8 cellular contexts compared by ENCODE assay signal in the genomic region with DNA sequence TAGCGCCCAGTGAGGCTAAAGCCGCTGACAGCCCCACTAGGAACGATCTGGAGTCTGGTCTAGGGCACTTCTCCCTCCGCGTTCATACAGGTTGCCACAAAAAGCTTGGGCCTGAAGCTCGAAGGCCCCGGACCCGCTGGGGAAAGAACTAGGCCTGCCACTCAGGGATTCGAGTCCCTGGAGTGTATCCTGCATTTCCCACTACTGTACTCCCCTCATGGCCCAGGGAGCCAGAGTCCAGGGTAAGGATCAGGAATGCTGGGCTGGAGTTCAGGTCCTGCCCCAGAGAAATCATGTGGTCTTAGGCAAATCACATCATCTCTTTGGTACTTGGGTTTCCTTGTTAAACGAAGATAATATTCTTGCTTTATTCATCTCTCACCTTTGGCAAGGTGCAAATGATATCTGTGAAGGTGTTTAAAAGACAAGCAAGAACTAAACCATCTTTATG. TPM values are rescaled to one million over a fixed set of nuclear protein-coding genes. Genes with fewer than 3 reads are reported as not detected.
A peak's percentile ranks its signal among the peaks of the same experiment; 100 is the strongest.
DNase-seq lines count a peak whose midpoint lies in the region; ATAC-seq, FAIRE-seq and TF ChIP-seq lines count a peak whose summit lies in the region.

No MANE protein-coding gene starts in this region.

- H3K36me3 ChIP-seq in OCI-LY7 (ENCODE audit: insufficient read depth, low read length) (peaks cover 33% of the 10 kb centered on the region), endothelial cell of umbilical vein (ENCODE audit: control insufficient read depth in 2 of 2, extremely low read depth in 1 of 2, insufficient read depth in 2 of 2, low read length in 2 of 2) (peaks cover 0 to 6% of the 10 kb centered on the region in 2 experiments), ovary (no peaks in the 10 kb centered on the region)

- ATAC-seq in GM21529 (IDR thresholded peaks at IDR 0.05; ENCODE audit: unreplicated experiment) = no peak

- no peaks in the 10 kb centered on the region for H3K9me2 ChIP-seq in OCI-LY7 (ENCODE audit: insufficient read depth, low read length)

- TF ChIP-seq POLR2A in endothelial cell of umbilical vein (IDR thresholded peaks at IDR 0.05; ENCODE audit: low read depth, low read length) = no peak
- no peak for TF ChIP-seq POLR2A in ovary (IDR thresholded peaks at IDR 0.05)

- H3K4me3 ChIP-seq in OCI-LY7 (ENCODE audit: low read depth, low read length, poor library complexity, severe bottlenecking) = peak overlapping the region; percentile 89
- peak overlapping the region in 2 of 3 experiments; percentile 32 to 58 for H3K4me3 ChIP-seq in endothelial cell of umbilical vein (replicated peaks in 1 of 3; ENCODE audit: insufficient read depth in 1 of 3, low read depth in 1 of 3, low read length in 3 of 3)
- H3K4me3 ChIP-seq in ovary = peak overlapping the region; percentile 84

- no TSS peak for BruUV-seq in OCI-LY7 (replicated peaks; lab: Mats Ljungman, UMichigan)
- BruUV-seq in endothelial cell of umbilical vein (replicated peaks; lab: Mats Ljungman, UMichigan) = no TSS peak

- no peak for FAIRE-seq in endothelial cell of umbilical vein (lab: Jason Lieb, UNC)

- H2AFZ ChIP-seq in OCI-LY7 (ENCODE audit: low read length) = no peak overlapping the region
- no peak overlapping the region for H2AFZ ChIP-seq in endothelial cell of umbilical vein (ENCODE audit: low read depth, low read length)

- TF ChIP-seq EP300 in ovary (IDR thresholded peaks at IDR 0.05) = no peak

- POLR2A ChIA-PET in OCI-LY7 (lab: Charles Lee) = interaction anchor here (0.5 to 3.6 kb wide), 7 partner anchors 10 to 258 kb away, joined by 3 to 50 read pairs (median 5); no protein-coding TSS in a partner anchor
- POLR2A ChIA-PET in endothelial cell of umbilical vein (lab: Charles Lee) = interaction anchor here (1.3 to 2.1 kb wide), 8 partner anchors 53 to 280 kb away, joined by 3 to 16 read pairs (median 7); no protein-coding TSS in a partner anchor

- DNase-seq in GM10266 (ENCODE audit: extremely low spot score) (no peak), OCI-LY7 (ENCODE audit: low spot score) (no peak), endothelial cell of umbilical vein (ENCODE audit: low read depth, low spot score) (no peak), ovary (no peak), islet precursor cell (no peak)
- DNase-seq in NK-92 treated with Interleukin-12 subunit alpha and Interleukin-12 subunit beta, amount 100 ng/mL, for 24 hours (lab: John Stamatoyannopoulos, UW) = no peak
- DNase-seq in stimulated activated naive CD4-positive, alpha-beta T cell treated with Interleukin-2 at 50 U/mL for 16 hours (lab: John Stamatoyannopoulos, UW) = no peak

- H3K4me1 ChIP-seq in OCI-LY7 (ENCODE audit: insufficient read depth, low read length, poor library complexity, severe bottlenecking) = peaks cover 66% of the 10 kb centered on the region
- peaks cover 18% of the 10 kb centered on the region for H3K4me1 ChIP-seq in endothelial cell of umbilical vein (ENCODE audit: control insufficient read depth, extremely low read depth, insufficient read depth, low read length)
- H3K4me1 ChIP-seq in ovary (ENCODE audit: insufficient read depth) = peaks cover 16% of the 10 kb centered on the region

- intact Hi-C loops in OCI-LY7 (cut with micrococcal nuclease; ENCODE audit: unreplicated experiment) = loop anchor here (1.0 to 5.0 kb wide), 3 partner anchors 204 to 401 kb away; no protein-coding TSS in a partner anchor
- intact Hi-C loops in endothelial cell of umbilical vein (cut with micrococcal nuclease) = loop anchor here (5.0 kb wide), 1 partner anchor 416 kb away; no protein-coding TSS in a partner anchor
- intact Hi-C loops in ovary (cut with DNase I) = loop anchor here (5.0 to 10.0 kb wide), 10 partner anchors 77 to 401 kb away; no protein-coding TSS in a partner anchor

- peak overlapping the region; percentile 73 for H3K9ac ChIP-seq in endothelial cell of umbilical vein (replicated peaks; ENCODE audit: extremely low read depth, insufficient read depth, low read length)

- no peaks in the 10 kb centered on the region for H3K9me1 ChIP-seq in endothelial cell of umbilical vein (replicated peaks; ENCODE audit: control insufficient read depth, extremely low read depth, insufficient read depth, low read length)

- H3K4me2 ChIP-seq in OCI-LY7 (ENCODE audit: low read length) (peak overlapping the region; percentile 81), endothelial cell of umbilical vein (ENCODE audit: insufficient read depth, low read length) (peak overlapping the region; percentile 70)

- peak overlapping the region; percentile 84 for H3K27ac ChIP-seq in OCI-LY7 (ENCODE audit: low read depth, low read length, poor library complexity, severe bottlenecking)
- peak overlapping the region; percentile 55 for H3K27ac ChIP-seq in endothelial cell of umbilical vein (ENCODE audit: insufficient read depth, low read depth, low read length)
- H3K27ac ChIP-seq in ovary = peak overlapping the region; percentile 62 to 90

- H3K79me2 ChIP-seq in OCI-LY7 (ENCODE audit: insufficient read depth, low read depth, low read length) (peaks cover 33% of the 10 kb centered on the region), endothelial cell of umbilical vein (ENCODE audit: control insufficient read depth, insufficient read depth, low read length) (peaks cover 34% of the 10 kb centered on the region)

- TF ChIP-seq CTCF in GM10266 (IDR thresholded peaks at IDR 0.05; ENCODE audit: control insufficient read depth, insufficient read depth, low read depth, missing control alignments) (peak; percentile 38), OCI-LY7 (conservative IDR thresholded peaks at IDR 0.05; ENCODE audit: low read length) (no peak; the same call in 1 of the 2 replicates), endothelial cell of umbilical vein (IDR thresholded peaks at IDR 0.05; ENCODE audit: extremely low read depth in 1 of 2, insufficient read depth in 1 of 2, low read depth in 1 of 2, low read length in 2 of 2) (peak in 1 of 2 donors; percentile 52), ovary (IDR thresholded peaks at IDR 0.05) (peak in 2 of 3 donors; percentile 2 to 4)

- H3K27me3 ChIP-seq in endothelial cell of umbilical vein (ENCODE audit: control insufficient read depth in 2 of 2, insufficient read depth in 2 of 2, low read length in 2 of 2) (no peaks in the 10 kb centered on the region), ovary (no peaks in the 10 kb centered on the region)

- dilution Hi-C loops in endothelial cell of umbilical vein (cut with MboI; ENCODE audit: extremely low pct_ligation_motif_present, low sequenced_read_pairs) = loop anchor here (10.0 kb wide), 1 partner anchor 53 kb away; no protein-coding TSS in a partner anchor

- 3 to 10% (median 8%) methylated on average over 10 of the region's 10 CpGs for WGBS in ovary, 3 donors

- H3K9me3 ChIP-seq in OCI-LY7 (ENCODE audit: low read length) (no peaks in the 10 kb centered on the region), endothelial cell of umbilical vein (replicated peaks; ENCODE audit: control insufficient read depth, insufficient read depth, low read length) (no peaks in the 10 kb centered on the region), ovary (no peaks in the 10 kb centered on the region)

- CTCF ChIA-PET in OCI-LY7 (lab: Charles Lee; ENCODE audit: unreplicated experiment) (interaction anchor here (0.6 to 5.5 kb wide), 6 partner anchors 36 to 280 kb away, joined by 3 to 30 read pairs (median 12); no protein-coding TSS in a partner anchor), endothelial cell of umbilical vein (lab: Charles Lee) (interaction anchor here (0.6 to 12.8 kb wide), 34 partner anchors 12 to 400 kb away, joined by 3 to 240 read pairs (median 5); no protein-coding TSS in a partner anchor)

- H4K20me1 ChIP-seq in OCI-LY7 (ENCODE audit: insufficient read depth, low read length) = peaks cover 4% of the 10 kb centered on the region; the same call in 1 of the 2 replicates
- no peaks in the 10 kb centered on the region for H4K20me1 ChIP-seq in endothelial cell of umbilical vein (replicated peaks; ENCODE audit: control insufficient read depth, extremely low read depth, insufficient read depth, low read length)

TF ChIP-seq in endothelial cell of umbilical vein, 7 proteins besides CTCF, POLR2A, EP300 and RAD21:
- no peak for TF ChIP-seq POLR2AphosphoS5 (IDR thresholded peaks at IDR 0.05; ENCODE audit: insufficient read depth, low read depth, low read length)
- TF ChIP-seq FOS (IDR thresholded peaks at IDR 0.05; ENCODE audit: borderline replicate concordance, insufficient read depth, low read length) = no peak
- no peak for TF ChIP-seq JUN (IDR thresholded peaks at IDR 0.05; ENCODE audit: borderline replicate concordance, insufficient read depth, insufficient read length, low read depth)
- no peak for TF ChIP-seq EZH2 (IDR thresholded peaks at IDR 0.05; ENCODE audit: borderline replicate concordance, low read depth, low read length, severe bottlenecking)
- TF ChIP-seq GATA2 (IDR thresholded peaks at IDR 0.05; ENCODE audit: insufficient read depth, insufficient read length, low read depth, low read length) = no peak

RNA-seq across cellular contexts. Expression of gene ZFP36L2, which starts 1.4 kb away (rescaled TPM):
- 6.8 and 7.0 TPM in 2 replicates for total RNA-seq in OCI-LY7 (2014; rRNA removed; shearing (Covaris generic))
- total RNA-seq in OCI-LY7 (2022) = 37.2 and 43.8 TPM in 2 replicates
- 73.4 and 75.9 TPM in 2 replicates for total RNA-seq in endothelial cell of umbilical vein
- polyA plus RNA-seq in endothelial cell of umbilical vein = 13.2 and 14.5 TPM in 2 replicates
- 10.2 and 12.1 TPM in 2 replicates for polyA plus RNA-seq in endothelial cell of umbilical vein (2011; cell fraction: cytosol; rRNA removed)
- polyA plus RNA-seq in endothelial cell of umbilical vein (2011; cell fraction: nucleus; rRNA removed) = 15.6 and 20.8 TPM in 2 replicates
- 28.9 and 35.9 TPM in 2 replicates for polyA plus RNA-seq in endothelial cell of umbilical vein (2012)
- polyA minus RNA-seq in endothelial cell of umbilical vein = 6.9 and 10.8 TPM in 2 replicates
- polyA minus RNA-seq in endothelial cell of umbilical vein (2011; cell fraction: cytosol; rRNA and poly(A)+ RNA removed) = 20.3 TPM
- polyA minus RNA-seq in endothelial cell of umbilical vein (2011; cell fraction: nucleus; rRNA and poly(A)+ RNA removed) = 11.7 and 17.1 TPM in 2 replicates
- total RNA-seq in ovary = 100 to 1,000 TPM; 115 to 369 (median 254) TPM
- polyA plus RNA-seq in ovary = 100 to 1,000 TPM; 162 to 169 TPM
